Comparison of ENCODE assay signal across 11 cellular contexts in the genomic region with DNA sequence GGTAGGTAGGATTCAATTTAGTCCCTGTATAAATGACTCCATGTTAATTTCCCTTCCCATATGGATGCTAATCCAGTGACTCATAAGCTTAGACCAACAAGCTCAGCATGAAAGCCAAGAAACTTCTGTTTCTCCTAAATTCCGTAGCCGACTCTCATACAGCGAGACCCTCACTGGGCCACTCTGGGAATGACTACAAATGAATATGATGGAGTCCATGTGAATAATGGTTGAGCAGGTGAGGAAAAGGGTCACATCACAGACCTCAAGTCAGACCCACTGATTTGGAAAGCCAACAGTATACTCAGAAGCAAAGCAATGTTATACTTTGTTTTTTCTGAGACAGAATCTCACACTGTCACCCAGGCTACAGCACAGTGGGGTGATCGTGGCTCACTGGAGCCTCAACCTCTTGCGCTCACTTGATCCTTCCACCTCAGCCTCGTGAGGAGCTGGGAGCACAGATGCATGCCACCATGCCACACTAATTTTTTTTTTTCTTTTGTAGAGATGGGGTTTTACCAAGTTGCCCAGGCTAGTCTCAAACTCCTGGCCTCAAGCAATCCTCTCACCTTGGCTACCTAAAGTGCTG. TPM values are rescaled to one million over a fixed set of nuclear protein-coding genes. Genes with fewer than 3 reads are reported as not detected.
A peak's percentile ranks its signal among the peaks of the same experiment; 100 is the strongest.
DNase-seq lines count a peak whose midpoint lies in the region; ATAC-seq and TF ChIP-seq lines count a peak whose summit lies in the region.
"Had no signal": no experiment of that assay in that cellular context is flagged by ENCODE, and none has a peak within 500 bp of the region (broad histone marks: within the 10 kb centered on the region; RNA-seq: fewer than 3 reads in every experiment).

No MANE protein-coding gene starts in this region.

- H2AFZ ChIP-seq in OCI-LY7 (ENCODE audit: low read length): no peak overlapping the region

- 0 out of 2 replicates have a peak, but pooled peaks cover 5% of the 10 kb centered on the region for H4K20me1 ChIP-seq in OCI-LY7 (ENCODE audit: insufficient read depth, low read length)

- no peaks in the 10 kb centered on the region for H3K27me3 ChIP-seq in kidney epithelial cell (ENCODE audit: control insufficient read depth, insufficient read depth, low read length)

- TF ChIP-seq CTCF in HFF-Myc (IDR thresholded peaks at IDR 0.05; ENCODE audit: low read depth, low read length, missing control alignments): no peak
- TF ChIP-seq CTCF in astrocyte of the cerebellum (IDR thresholded peaks at IDR 0.05; ENCODE audit: low read depth, low read length, missing control alignments): no peak
- no peak for TF ChIP-seq CTCF in kidney epithelial cell (IDR thresholded peaks at IDR 0.05; ENCODE audit: insufficient read depth, low read length, poor library complexity, severe bottlenecking)
- no peak for TF ChIP-seq CTCF in OCI-LY7 (conservative IDR thresholded peaks at IDR 0.05; ENCODE audit: low read length)

- intact Hi-C loops in OCI-LY7 (cut with micrococcal nuclease; ENCODE audit: unreplicated experiment): no loop called here

- ATAC-seq in GM18505 (IDR thresholded peaks at IDR 0.05; ENCODE audit: unreplicated experiment) (no peak), HG02885 (IDR thresholded peaks at IDR 0.05; ENCODE audit: poor library complexity, unreplicated experiment) (no peak)

- no peaks in the 10 kb centered on the region for H3K9me3 ChIP-seq in OCI-LY7 (ENCODE audit: low read length)

- DNase-seq in ACHN (peak; percentile 41), HFF-Myc (ENCODE audit: extremely low read depth, low read depth) (peak; percentile 84), astrocyte of the cerebellum (ENCODE audit: low read depth) (peak; percentile 95), kidney epithelial cell (ENCODE audit: low read depth) (peak; percentile 43), C1 segment of cervical spinal cord (lab: John Stamatoyannopoulos, UW) (no peak), OCI-LY7 (ENCODE audit: low spot score) (no peak)
- DNase-seq: CD4-positive, alpha-beta memory T cell; hypothalamus had no signal

- CTCF ChIA-PET in OCI-LY7 (lab: Charles Lee; ENCODE audit: unreplicated experiment): no interaction called here

- H3K79me2 ChIP-seq in OCI-LY7 (ENCODE audit: insufficient read depth, low read depth, low read length): no peaks in the 10 kb centered on the region

- H3K4me3 ChIP-seq in HFF-Myc (replicated peaks; ENCODE audit: low read depth, low read length) (no peak overlapping the region), astrocyte of the cerebellum (ENCODE audit: low read depth, low read length) (no peak overlapping the region), kidney epithelial cell (ENCODE audit: low read depth, low read length) (no peak overlapping the region), OCI-LY7 (ENCODE audit: low read depth, low read length, poor library complexity, severe bottlenecking) (no peak overlapping the region)

- H3K36me3 ChIP-seq in kidney epithelial cell (ENCODE audit: control insufficient read depth, insufficient read depth, low read length): no peaks in the 10 kb centered on the region
- H3K36me3 ChIP-seq in OCI-LY7 (ENCODE audit: insufficient read depth, low read length): peaks cover 72% of the 10 kb centered on the region

- no peak for TF ChIP-seq POLR2A in GM18505 (IDR thresholded peaks at IDR 0.05; ENCODE audit: borderline replicate concordance, extremely low read depth, insufficient read depth, insufficient read length)

- H3K4me2 ChIP-seq in OCI-LY7 (ENCODE audit: low read length): no peak overlapping the region
- H3K4me2 ChIP-seq: KMS-11 had no signal

- H3K4me1 ChIP-seq in OCI-LY7 (ENCODE audit: insufficient read depth, low read length, poor library complexity, severe bottlenecking): no peaks in the 10 kb centered on the region

- H3K9me2 ChIP-seq in OCI-LY7 (ENCODE audit: insufficient read depth, low read length): no peaks in the 10 kb centered on the region

- no peak overlapping the region for H3K27ac ChIP-seq in OCI-LY7 (ENCODE audit: low read depth, low read length, poor library complexity, severe bottlenecking)

- in situ Hi-C loops in ACHN (cut with HindIII; ENCODE audit: low pct_ligation_motif_present, low pct_unique_long_range_greater_than_20kb, low sequenced_read_pairs): no loop called here
- in situ Hi-C loops in astrocyte of the cerebellum (cut with HindIII; ENCODE audit: low sequenced_read_pairs): no loop called here

- POLR2A ChIA-PET in OCI-LY7 (lab: Charles Lee): no interaction called here

- BruUV-seq in OCI-LY7 (replicated peaks; lab: Mats Ljungman, UMichigan): no TSS peak

RNA-seq across cellular contexts. Expression of a gene that starts 14.6 kb away (rescaled TPM):
- 194 and 240 TPM in 2 replicates for total RNA-seq in kidney epithelial cell
- total RNA-seq in OCI-LY7 (2014; rRNA removed; shearing (Covaris generic)): 104 and 176 TPM in 2 replicates
- total RNA-seq in OCI-LY7 (2022): 229 and 252 TPM in 2 replicates

RNA-seq across cellular contexts. Expression of a gene that starts 39.7 kb away (rescaled TPM):
- total RNA-seq in kidney epithelial cell: 50.1 and 52.6 TPM in 2 replicates
- total RNA-seq in OCI-LY7 (2014; rRNA removed; shearing (Covaris generic)): 28.6 and 32.1 TPM in 2 replicates
- total RNA-seq in OCI-LY7 (2022): 68.6 and 89.0 TPM in 2 replicates

Comparison
In these comparisons a context has a peak if more than half of its experiments do, and no peak if none do; other contexts are left out.
1. DNase-seq: peak in ACHN (single experiment), HFF-Myc (single experiment), astrocyte of the cerebellum (single experiment) and kidney epithelial cell (single experiment); none in C1 segment of cervical spinal cord (0 of 14) and OCI-LY7 (single experiment).